21 cellular contexts compared by ENCODE assay signal in the genomic region with DNA sequence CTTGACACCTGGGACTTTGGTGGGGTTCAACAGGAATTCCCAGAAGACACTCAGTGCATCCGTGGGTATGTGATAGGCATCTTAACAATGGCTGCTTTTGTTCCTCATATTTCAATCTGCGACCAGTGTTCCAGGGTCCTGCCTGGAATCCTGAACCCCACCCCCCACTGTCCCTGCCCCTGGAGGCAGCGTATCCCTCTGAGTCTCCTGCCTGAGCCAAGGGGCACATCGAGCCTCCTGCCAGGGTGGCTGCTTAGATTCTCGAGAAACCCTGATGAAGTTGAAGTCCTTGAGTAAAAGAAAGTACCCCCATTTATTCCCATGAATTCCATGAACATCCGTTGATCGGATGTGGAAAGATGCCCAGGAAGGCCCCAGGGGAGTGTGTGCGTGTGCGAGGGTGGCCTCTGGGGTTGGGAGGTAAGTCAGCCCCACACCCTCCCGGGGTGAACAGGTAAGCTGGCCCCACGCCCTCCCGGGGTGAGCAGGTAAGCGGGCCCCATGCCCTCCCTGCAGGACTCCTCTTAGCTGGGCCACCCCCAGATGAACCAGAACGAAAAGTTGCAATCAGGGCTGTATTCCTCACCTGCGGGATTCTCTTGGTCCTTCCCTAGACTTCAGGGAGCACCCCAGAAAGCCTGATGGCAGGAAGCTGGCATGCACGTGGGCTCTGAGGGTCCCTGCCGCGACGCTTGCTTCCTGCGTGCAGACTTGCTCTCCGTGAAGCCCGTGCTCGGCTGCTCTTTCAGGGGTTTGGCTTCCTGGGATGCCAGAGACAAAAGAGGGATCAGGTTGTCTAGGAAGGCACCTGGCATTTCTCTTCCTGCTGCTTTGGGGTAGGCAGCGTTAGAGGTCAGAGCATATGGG.
DNase-seq lines count a peak whose midpoint lies in the region; ATAC-seq and TF ChIP-seq lines count a peak whose summit lies in the region.
"Had no signal": no experiment of that assay in that cellular context is flagged by ENCODE, and none has a peak within 500 bp of the region (broad histone marks: within the 10 kb centered on the region; RNA-seq: fewer than 3 reads in every experiment).

No MANE protein-coding gene starts in this region.

- H3K9ac ChIP-seq in SK-N-MC (ENCODE audit: insufficient read length), result no peak overlapping the region
- H3K9ac ChIP-seq: BLaER1 had no signal

- no peak overlapping the region for H3K4me3 Mint-ChIP-seq in nephron progenitor cell
- peak overlapping the region; percentile 28 for H3K4me3 Mint-ChIP-seq in type B pancreatic cell
- no peak overlapping the region for H3K4me3 Mint-ChIP-seq in activated naive CD8-positive, alpha-beta T cell treated with anti-CD3 and anti-CD28 coated beads for 36 hours
- H3K4me3 Mint-ChIP-seq: activated CD4-positive, alpha-beta T cell treated with anti-CD3 and anti-CD28 coated beads, Interleukin-2, amount 10 ng/mL, durations not matched to agents 24 days and 14 days; activated naive CD8-positive, alpha-beta T cell treated with anti-CD3 and anti-CD28 coated beads, Interleukin-2, amount 10 ng/mL, durations not matched to agents 7 days and 5 days; central memory CD8-positive, alpha-beta T cell; dendritic cell treated with granulocyte-macrophage colony-stimulating factor and Interleukin-4, amounts not matched to agents 40 ng/mL and 50 ng/mL, for 4 days; endodermal cell; IgD-negative memory B cell; T-cell had no signal

- peak overlapping the region; percentile 40 for H3K27ac Mint-ChIP-seq in nephron progenitor cell
- peak overlapping the region; percentile 50 for H3K27ac Mint-ChIP-seq in type B pancreatic cell
- no peak overlapping the region for H3K27ac Mint-ChIP-seq in activated naive CD8-positive, alpha-beta T cell treated with anti-CD3 and anti-CD28 coated beads for 36 hours
- H3K27ac Mint-ChIP-seq: activated CD4-positive, alpha-beta T cell treated with anti-CD3 and anti-CD28 coated beads, Interleukin-2, amount 10 ng/mL, durations not matched to agents 24 days and 14 days; activated naive CD8-positive, alpha-beta T cell treated with anti-CD3 and anti-CD28 coated beads, Interleukin-2, amount 10 ng/mL, durations not matched to agents 7 days and 5 days; dendritic cell treated with granulocyte-macrophage colony-stimulating factor and Interleukin-4, amounts not matched to agents 40 ng/mL and 50 ng/mL, for 4 days; endodermal cell; IgD-negative memory B cell; T-cell had no signal

- peak; percentile 27 for ATAC-seq in esophagus mucosa

- TF ChIP-seq CTCF in nephron progenitor cell (IDR thresholded peaks at IDR 0.05) (no peak), type B pancreatic cell (conservative IDR thresholded peaks at IDR 0.05) (no peak)

- H3K9me3 Mint-ChIP-seq in nephron progenitor cell (no peaks in the 10 kb centered on the region), type B pancreatic cell (no peaks in the 10 kb centered on the region)
- H3K9me3 Mint-ChIP-seq in activated naive CD8-positive, alpha-beta T cell treated with anti-CD3 and anti-CD28 coated beads for 36 hours, result no peaks in the 10 kb centered on the region
- H3K9me3 Mint-ChIP-seq: activated CD4-positive, alpha-beta T cell treated with anti-CD3 and anti-CD28 coated beads, Interleukin-2, amount 10 ng/mL, durations not matched to agents 24 days and 14 days; activated naive CD8-positive, alpha-beta T cell treated with anti-CD3 and anti-CD28 coated beads, Interleukin-2, amount 10 ng/mL, durations not matched to agents 7 days and 5 days; central memory CD8-positive, alpha-beta T cell; dendritic cell treated with granulocyte-macrophage colony-stimulating factor and Interleukin-4, amounts not matched to agents 40 ng/mL and 50 ng/mL, for 4 days; endodermal cell; IgD-negative memory B cell; T-cell had no signal

- H3K4me1 Mint-ChIP-seq in nephron progenitor cell (peaks cover 19% of the 10 kb centered on the region), type B pancreatic cell (ENCODE audit: unreplicated experiment) (peaks cover 5% of the 10 kb centered on the region)
- no peaks in the 10 kb centered on the region for H3K4me1 Mint-ChIP-seq in activated naive CD8-positive, alpha-beta T cell treated with anti-CD3 and anti-CD28 coated beads for 36 hours
- H3K4me1 Mint-ChIP-seq: activated CD4-positive, alpha-beta T cell treated with anti-CD3 and anti-CD28 coated beads, Interleukin-2, amount 10 ng/mL, durations not matched to agents 24 days and 14 days; activated naive CD8-positive, alpha-beta T cell treated with anti-CD3 and anti-CD28 coated beads, Interleukin-2, amount 10 ng/mL, durations not matched to agents 7 days and 5 days; central memory CD8-positive, alpha-beta T cell; endodermal cell; IgD-negative memory B cell; T-cell had no signal

- peaks cover 27% of the 10 kb centered on the region for H3K36me3 ChIP-seq in SK-N-MC (ENCODE audit: insufficient read depth, low read length)
- H3K36me3 ChIP-seq: HAP-1 had no signal

- DNase-seq in SK-N-MC (ENCODE audit: low read depth, low spot score) (no peak), nephron progenitor cell (no peak), type B pancreatic cell (ENCODE audit: extremely low spot score, unreplicated experiment) (no peak), activated gamma-delta T cell (lab: John Stamatoyannopoulos, UW) (no peak), inferior parietal cortex (ENCODE audit: extremely low spot score) (no peak)
- DNase-seq in activated naive CD8-positive, alpha-beta T cell treated with anti-CD3 and anti-CD28 coated beads for 36 hours, result no peak
- DNase-seq: activated T-cell treated with anti-CD3 and anti-CD28 coated beads, Interleukin-2, amount 50 U/mL, for 1 hour; esophagus squamous epithelium had no signal

- H3K36me3 Mint-ChIP-seq in nephron progenitor cell (ENCODE audit: low read depth) (peaks cover 55% of the 10 kb centered on the region), type B pancreatic cell (peaks cover 36% of the 10 kb centered on the region)
- no peaks in the 10 kb centered on the region for H3K36me3 Mint-ChIP-seq in activated naive CD8-positive, alpha-beta T cell treated with anti-CD3 and anti-CD28 coated beads for 36 hours
- H3K36me3 Mint-ChIP-seq: activated naive CD8-positive, alpha-beta T cell treated with anti-CD3 and anti-CD28 coated beads, Interleukin-2, amount 10 ng/mL, durations not matched to agents 7 days and 5 days; IgD-negative memory B cell; T-cell had no signal

- H3K9me3 ChIP-seq in SK-N-MC (ENCODE audit: low read depth, low read length), result no peaks in the 10 kb centered on the region
- H3K9me3 ChIP-seq: BLaER1, esophagus squamous epithelium, HAP-1, Peyer's patch, stomach, tibial artery had no signal

- 0 out of 2 replicates have a peak overlapping the region, but pooled peaks have one; percentile 19 for H3K27ac ChIP-seq in SK-N-MC
- H3K27ac ChIP-seq: BLaER1, Peyer's patch, stomach, tibial artery had no signal

- H3K27me3 Mint-ChIP-seq in nephron progenitor cell (ENCODE audit: low read depth, poor library complexity) (no peaks in the 10 kb centered on the region), type B pancreatic cell (no peaks in the 10 kb centered on the region)
- peaks cover 13% of the 10 kb centered on the region for H3K27me3 Mint-ChIP-seq in activated naive CD8-positive, alpha-beta T cell treated with anti-CD3 and anti-CD28 coated beads for 36 hours
- H3K27me3 Mint-ChIP-seq: central memory CD8-positive, alpha-beta T cell had no signal

- no peak overlapping the region for H3K4me3 ChIP-seq in SK-N-MC
- H3K4me3 ChIP-seq: BLaER1, esophagus squamous epithelium, HAP-1, Peyer's patch, stomach, tibial artery had no signal
